8 cellular contexts compared by ENCODE assay signal in the genomic region with DNA sequence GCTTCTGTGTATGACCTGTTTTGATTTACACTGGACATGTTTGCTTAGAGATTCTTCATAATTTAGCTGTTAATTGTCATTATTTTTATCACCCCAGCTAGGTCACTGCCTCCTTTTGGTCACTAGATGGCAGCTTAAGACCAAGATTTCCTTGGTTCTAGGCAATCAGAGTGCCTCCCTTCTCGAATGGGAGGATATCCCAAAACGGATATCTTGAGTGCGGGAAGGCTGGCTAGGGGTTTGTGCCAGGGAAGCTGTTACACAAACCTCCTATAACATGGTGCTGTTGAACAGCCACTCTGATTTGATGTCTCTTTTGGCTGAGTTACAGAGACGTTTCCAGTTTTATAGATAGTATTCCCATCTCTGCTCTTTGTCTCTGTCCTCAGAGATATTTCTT.
DNase-seq lines count a peak whose midpoint lies in the region; TF ChIP-seq lines count a peak whose summit lies in the region.

No MANE protein-coding gene starts in this region.

- DNase-seq in Ammon's horn (ENCODE audit: low spot score) = peak; percentile 44
- peak; percentile 63 for DNase-seq in GM12865 (ENCODE audit: low read depth)
- peak; percentile 60 to 62 for DNase-seq in HAP-1 (ENCODE audit: low spot score in 2 of 2)
- DNase-seq in LHCN-M2 (ENCODE audit: low read depth) = peak; percentile 45
- peak; percentile 48 for DNase-seq in SK-N-DZ (ENCODE audit: low spot score)
- peak; percentile 61 for DNase-seq in fibroblast of peridontal ligament (ENCODE audit: extremely low read depth)
- peak; percentile 29 for DNase-seq in pons (ENCODE audit: low spot score)
- no peak for DNase-seq in ureter (ENCODE audit: low spot score)

- in situ Hi-C loops in HAP-1 (cut with MboI; ENCODE audit: low sequenced_read_pairs) = loop anchor here (25.0 kb wide), 1 partner anchor 667 kb away; no protein-coding TSS in a partner anchor

- no peaks in the 10 kb centered on the region for H3K4me1 ChIP-seq in HAP-1

- H3K4me3 ChIP-seq in GM12865 (ENCODE audit: low read depth, low read length) (no peak overlapping the region), HAP-1 (no peak overlapping the region)

- TF ChIP-seq CTCF in GM12865 (IDR thresholded peaks at IDR 0.05; ENCODE audit: insufficient read depth, low read depth, low read length, missing control alignments) = peak; percentile 78

- H3K9me3 ChIP-seq in HAP-1 = no peaks in the 10 kb centered on the region

- no peaks in the 10 kb centered on the region for H3K27me3 ChIP-seq in HAP-1 (ENCODE audit: low read depth)

- no peaks in the 10 kb centered on the region for H3K36me3 ChIP-seq in HAP-1 (replicated peaks)
